16 cellular contexts compared by ENCODE assay signal in genomic region chr5:22663124-22663523, GRCh38.
DNase-seq lines count a peak whose midpoint lies in the region; FAIRE-seq and TF ChIP-seq lines count a peak whose summit lies in the region.
"Had no signal": no experiment of that assay in that cellular context is flagged by ENCODE, and none has a peak within 500 bp of the region (broad histone marks: within the 10 kb centered on the region; RNA-seq: fewer than 3 reads in every experiment).

No MANE protein-coding gene starts in this region.

- peak; percentile 41 for FAIRE-seq in H54 (lab: Jason Lieb, UNC)
- FAIRE-seq: GM12891, GM18507 had no signal

- no peak for DNase-seq in H54 (ENCODE audit: insufficient read length, low spot score)
- DNase-seq in NCI-H226, result peak; percentile 51
- DNase-seq in amniotic epithelial cell (ENCODE audit: low read depth), result peak; percentile 48
- DNase-seq in NCI-H526 treated with DMSO at 0.1 percent for 48 hours (lab: John Stamatoyannopoulos, UW), result no peak
- DNase-seq in stimulated activated CD4-positive, alpha-beta T cell treated with anti-CD3 and anti-CD28 coated beads, Interleukin-12 subunit alpha, Interleukin-12 subunit beta, amount 100 ng/mL, for 4 hours, result no peak
- no peak for DNase-seq in central memory CD4-positive, alpha-beta T cell
- DNase-seq: C1 segment of cervical spinal cord; Calu3; CD4-positive, alpha-beta memory T cell; COR-L47; DMS53; DMS79 treated with DMSO at 0.1 percent for 48 hours; GF-D8; HFFc6 had no signal

- TF ChIP-seq POLR2A in H54 (IDR thresholded peaks at IDR 0.05; ENCODE audit: low read depth, low read length), result no peak

Comparison
In these comparisons a context has a peak if more than half of its experiments do, and no peak if none do; other contexts are left out.
1. DNase-seq: peak in NCI-H226 (single experiment) and amniotic epithelial cell (single experiment); none in H54 (single experiment), NCI-H526 treated with DMSO at 0.1 percent for 48 hours (single experiment), stimulated activated CD4-positive, alpha-beta T cell treated with anti-CD3 and anti-CD28 coated beads, Interleukin-12 subunit alpha, Interleukin-12 subunit beta, amount 100 ng/mL, for 4 hours (single experiment) and central memory CD4-positive, alpha-beta T cell (single experiment).